In the genomic region with DNA sequence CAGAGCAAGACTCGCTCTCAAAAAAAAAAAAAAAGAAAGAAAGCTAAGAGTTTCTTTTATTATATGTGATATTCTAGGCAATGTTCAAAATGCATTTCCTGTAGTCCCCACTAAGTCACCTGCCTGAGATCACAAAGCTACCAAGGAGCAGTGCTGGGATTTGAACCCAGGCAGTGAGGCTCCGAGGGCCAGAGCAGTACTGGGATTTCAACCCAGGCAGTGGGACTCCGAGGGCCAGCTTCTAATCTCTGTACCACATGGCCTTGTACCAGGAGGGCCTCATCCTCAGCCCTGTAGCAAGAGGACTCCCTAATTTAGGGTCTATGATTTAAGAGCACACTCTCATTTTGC, we compare ENCODE assay signal across 8 cellular contexts. TPM values are rescaled to one million over a fixed set of nuclear protein-coding genes. Genes with fewer than 3 reads are reported as not detected.
DNase-seq lines count a peak whose midpoint lies in the region; ATAC-seq, FAIRE-seq and TF ChIP-seq lines count a peak whose summit lies in the region.

No MANE protein-coding gene starts in this region.

- peak overlapping the region; percentile 72 to 99; a peak in 2 of 4 replicates for H3K4me2 ChIP-seq in H1 (ENCODE audit: insufficient read depth in 1 of 2, low read depth in 2 of 2, low read length in 2 of 2)

- H3K18ac ChIP-seq in H1 (ENCODE audit: extremely low read depth, low read length) = peak overlapping the region; percentile 100

- H3K36me3 ChIP-seq in A673 (ENCODE audit: insufficient read depth, low read length, poor library complexity, severe bottlenecking) (no peaks in the 10 kb centered on the region), Panc1 (ENCODE audit: control insufficient read depth, insufficient read depth, low read length) (no peaks in the 10 kb centered on the region), H1 (ENCODE audit: control insufficient read depth in 2 of 4, insufficient read depth in 4 of 4, low read length in 3 of 4) (peaks cover 0 to 2% (median 0%) of the 10 kb centered on the region in 4 experiments; a peak in 2 of 8 replicates)

- H4K5ac ChIP-seq in H1 (ENCODE audit: insufficient read length, low read depth, low read length) = peak overlapping the region; percentile 90

- H3K27ac ChIP-seq in A673 (ENCODE audit: low read depth, low read length, poor library complexity, severe bottlenecking) = peak overlapping the region; percentile 87
- peak overlapping the region; percentile 99 for H3K27ac ChIP-seq in Panc1 (ENCODE audit: low read length)
- peak overlapping the region; percentile 97 for H3K27ac ChIP-seq in H1 (ENCODE audit: low read depth, low read length)

- peak overlapping the region; percentile 56 for H3K56ac ChIP-seq in H1 (replicated peaks; ENCODE audit: insufficient read length, low read depth, low read length)

- H3K79me2 ChIP-seq in H1 (ENCODE audit: control insufficient read depth in 1 of 2, insufficient read depth in 2 of 2, low read length in 2 of 2) = peaks cover 20 to 74% of the 10 kb centered on the region in 2 experiments

- H3K4me3 Mint-ChIP-seq in neural crest cell = no peak overlapping the region

- no peak for ATAC-seq in Panc1
- no peak for ATAC-seq in GM19328 (IDR thresholded peaks at IDR 0.05; ENCODE audit: unreplicated experiment)
- no peak for ATAC-seq in HG03095 (IDR thresholded peaks at IDR 0.05; ENCODE audit: unreplicated experiment)

- TF ChIP-seq EP300 in H1 (IDR thresholded peaks at IDR 0.05; ENCODE audit: borderline replicate concordance in 1 of 2, low read depth in 2 of 2, low read length in 2 of 2) = no peak

- peak overlapping the region; percentile 64 for H3K27ac Mint-ChIP-seq in neural crest cell (ENCODE audit: unreplicated experiment)

- 0 out of 2 replicates have a peak overlapping the region, but pooled peaks have one; percentile 54 for H4K8ac ChIP-seq in H1 (ENCODE audit: extremely low read depth, insufficient read depth, low read length)

- CTCF ChIA-PET in A673 (lab: Charles Lee) = interaction anchor here (0.6 kb wide), 1 partner anchor 142 kb away, joined by 3 read pairs; no protein-coding TSS in a partner anchor
- CTCF ChIA-PET in Panc1 (lab: Charles Lee) = interaction anchor here (0.6 to 1.4 kb wide), 3 partner anchors 67 to 187 kb away, joined by 3 to 7 read pairs (median 6); no protein-coding TSS in a partner anchor
- CTCF ChIA-PET in H1 (lab: Charles Lee; ENCODE audit: partially characterized antibody) = interaction anchor here (0.8 to 2.6 kb wide), 12 partner anchors 12 to 67 kb away, joined by 3 to 11 read pairs (median 4); a partner anchor contains a TSS
- CTCF ChIA-PET in GM10248 (lab: Yijun Ruan, JAX) = interaction anchor here (0.8 to 3.2 kb wide), 6 partner anchors 13 to 304 kb away, joined by 3 to 14 read pairs (median 4); no protein-coding TSS in a partner anchor

- H3K4me1 ChIP-seq in A673 (ENCODE audit: insufficient read depth, low read length, poor library complexity, severe bottlenecking) (peaks cover 54% of the 10 kb centered on the region), Panc1 (ENCODE audit: control insufficient read depth, insufficient read depth, low read length) (peaks cover 78% of the 10 kb centered on the region), H1 (replicated peaks in 1 of 4; ENCODE audit: control insufficient read depth in 3 of 4, insufficient read depth in 4 of 4, low read length in 3 of 4) (peaks cover 47 to 66% (median 54%) of the 10 kb centered on the region in 4 experiments)

- DNase-seq in A673 (ENCODE audit: low spot score) = no peak
- no peak for DNase-seq in Panc1 (ENCODE audit: low read depth, low spot score)
- no peak for DNase-seq in H1 (ENCODE audit: low read depth in 1 of 2, low spot score in 2 of 2)
- DNase-seq in neural crest cell (ENCODE audit: low read depth, low spot score) = no peak
- no peak for DNase-seq in SKM-1 treated with dmso at 0.1 percent for 144 hours (lab: John Stamatoyannopoulos, UW; ENCODE audit: unreplicated experiment)
- no peak for DNase-seq in GM10248 (ENCODE audit: extremely low spot score)

- WGBS in H1 (ENCODE audit: extremely low coverage in 1 of 2, insufficient coverage in 1 of 2, insufficient read length in 1 of 2, insufficient replicate concordance in 2 of 2, low coverage in 1 of 2, low lambda C conversion rate in 2 of 2, missing lambda C conversion rate in 1 of 2), 2 experiments = 73% methylated on average over 2 of the region's 3 CpGs; no CpG with 5 or more reads in 1 of the 2 experiments

- H2BK15ac ChIP-seq in H1 (ENCODE audit: low read length) = no peak overlapping the region

- H3K14ac ChIP-seq in H1 (ENCODE audit: insufficient read length) = no peak overlapping the region

- peak overlapping the region; percentile 100 for H2BK12ac ChIP-seq in H1 (ENCODE audit: low read depth, low read length)

- H2BK20ac ChIP-seq in H1 (ENCODE audit: low read length) = peak overlapping the region; percentile 93; the same call in 1 of the 2 replicates

- H2BK120ac ChIP-seq in H1 (replicated peaks; ENCODE audit: low read depth, low read length) = peak overlapping the region; percentile 97

- peaks cover 5% of the 10 kb centered on the region; the same call in 1 of the 2 replicates for H3K79me1 ChIP-seq in H1 (ENCODE audit: low read depth, low read length)

- TF ChIP-seq RAD21 in H1 (IDR thresholded peaks at IDR 0.05 in 1 of 2, conservative IDR thresholded peaks at IDR 0.05 in 1 of 2; ENCODE audit: low read depth in 2 of 2, low read length in 2 of 2) = no peak

- TF ChIP-seq CTCF in A673 (conservative IDR thresholded peaks at IDR 0.05; ENCODE audit: low read depth, low read length) (no peak), Panc1 (IDR thresholded peaks at IDR 0.05) (no peak), H1 (IDR thresholded peaks at IDR 0.05; ENCODE audit: control extremely low read depth in 1 of 3, insufficient read depth in 1 of 3, low read depth in 1 of 3, low read length in 3 of 3) (no peak), neural crest cell (conservative IDR thresholded peaks at IDR 0.05) (no peak), GM10248 (IDR thresholded peaks at IDR 0.05; ENCODE audit: control extremely low read depth, extremely low read depth, low read depth, missing control alignments) (no peak)

- H3K9me3 Mint-ChIP-seq in neural crest cell = no peaks in the 10 kb centered on the region

- H3K4me3 ChIP-seq in A673 (ENCODE audit: low read depth, low read length, poor library complexity, severe bottlenecking) (no peak overlapping the region), Panc1 (ENCODE audit: low read depth in 2 of 2, low read length in 2 of 2) (no peak overlapping the region), H1 (ENCODE audit: extremely low read depth in 1 of 4, insufficient read depth in 2 of 4, low read depth in 3 of 4, low read length in 4 of 4) (peak overlapping the region in 1 of 4 experiments; percentile 58; a peak in 1 of 8 replicates)

- peak overlapping the region; percentile 100 for H3K4ac ChIP-seq in H1 (replicated peaks; ENCODE audit: insufficient read length, low read depth, low read length)

- intact Hi-C loops in A673 (cut with micrococcal nuclease; ENCODE audit: unreplicated experiment) = loop anchor here (5.0 kb wide), 1 partner anchor 41 kb away; a partner anchor contains a TSS
- intact Hi-C loops in Panc1 (cut with micrococcal nuclease; ENCODE audit: unreplicated experiment) = no loop called here

- H4K91ac ChIP-seq in H1 (replicated peaks; ENCODE audit: insufficient read length, low read length) = peak overlapping the region; percentile 100

- peaks cover 82% of the 10 kb centered on the region for H3K4me1 Mint-ChIP-seq in neural crest cell

- in situ Hi-C loops in Panc1 (cut with HindIII; ENCODE audit: low pct_unique_long_range_greater_than_20kb, low sequenced_read_pairs) = no loop called here

- H4K20me1 ChIP-seq in H1 (replicated peaks in 1 of 2; ENCODE audit: control insufficient read depth in 1 of 2, insufficient read depth in 2 of 2, low read length in 2 of 2) = peaks cover 0 to 3% of the 10 kb centered on the region in 2 experiments

- POLR2A ChIA-PET in A673 (lab: Charles Lee; ENCODE audit: low non-redundant PET) (interaction anchor here (0.6 kb wide), 2 partner anchors 10 to 68 kb away, joined by 3 to 11 read pairs; no protein-coding TSS in a partner anchor), Panc1 (lab: Charles Lee) (interaction anchor here (0.7 to 1.0 kb wide), 3 partner anchors 11 to 42 kb away, joined by 3 to 9 read pairs (median 4); no protein-coding TSS in a partner anchor), H1 (lab: Charles Lee; ENCODE audit: partially characterized antibody) (interaction anchor here (1.1 to 31.3 kb wide), 7 partner anchors 11 to 67 kb away, joined by 4 to 1191 read pairs (median 71); a partner anchor contains a TSS), GM10248 (lab: Yijun Ruan, JAX) (no interaction called here)

- TF ChIP-seq POLR2A in H1 (IDR thresholded peaks at IDR 0.05; ENCODE audit: control extremely low read depth in 1 of 2, low read depth in 2 of 2, low read length in 2 of 2) = no peak

- H2AFZ ChIP-seq in H1 (ENCODE audit: low read length) = no peak overlapping the region

- H3K27me3 ChIP-seq in A673 (replicated peaks; ENCODE audit: insufficient read depth, low read depth, low read length, poor library complexity) (no peaks in the 10 kb centered on the region), Panc1 (ENCODE audit: control insufficient read depth, insufficient read depth, low read length) (no peaks in the 10 kb centered on the region), H1 (replicated peaks in 1 of 4; ENCODE audit: control insufficient read depth in 3 of 4, extremely low read depth in 1 of 4, insufficient read depth in 3 of 4, low read length in 3 of 4) (no peaks in the 10 kb centered on the region)

- H3K36me3 Mint-ChIP-seq in neural crest cell (ENCODE audit: low read depth) = peaks cover 4% of the 10 kb centered on the region

- no peak overlapping the region for H3K23ac ChIP-seq in H1 (ENCODE audit: insufficient read length)

- H2BK5ac ChIP-seq in H1 (ENCODE audit: low read depth, low read length) = peak overlapping the region; percentile 100

- peak overlapping the region; percentile 100 for H2AK5ac ChIP-seq in H1 (ENCODE audit: low read depth, low read length)

- no peaks in the 10 kb centered on the region for H3K9me3 ChIP-seq in A673 (ENCODE audit: low read depth, low read length, poor library complexity, severe bottlenecking)
- no peaks in the 10 kb centered on the region for H3K9me3 ChIP-seq in Panc1 (ENCODE audit: control insufficient read depth, insufficient read depth, low read depth, low read length)
- H3K9me3 ChIP-seq in H1 (ENCODE audit: insufficient read depth in 2 of 2, low read depth in 1 of 2, low read length in 1 of 2) = no peaks in the 10 kb centered on the region

- BruUV-seq in A673 (replicated peaks; lab: Mats Ljungman, UMichigan) (TSS peak; percentile 14), Panc1 (replicated peaks; lab: Mats Ljungman, UMichigan) (no TSS peak)

- H3K23me2 ChIP-seq in H1 (ENCODE audit: low read depth, low read length) = peaks cover 12% of the 10 kb centered on the region

- FAIRE-seq in H1 (lab: Jason Lieb, UNC) = no peak

- H3K27me3 Mint-ChIP-seq in neural crest cell (ENCODE audit: low read depth) = no peaks in the 10 kb centered on the region

- peak overlapping the region in 2 of 4 experiments; percentile 34 to 91; a peak in 5 of 7 replicates for H3K9ac ChIP-seq in H1 (replicated peaks in 1 of 4; ENCODE audit: extremely low read depth in 1 of 4, low read depth in 3 of 4, low read length in 3 of 4)

RNA-seq across cellular contexts. Expression of a gene that starts 39.7 kb away (rescaled TPM):
- total RNA-seq in A673 (2021) (31.3 and 35.2 TPM in 2 replicates), Panc1 (2021; ENCODE audit: unreplicated experiment) (50.7 TPM), neural crest cell (86.0 and 92.1 TPM in 2 replicates)
- 26.6 TPM for polyA plus RNA-seq in Panc1 (2012; ENCODE audit: insufficient read length)
- total RNA-seq in H1 (2021; fragmentation: NEBNext Ultra II Directional; extraction: Animal tissue kit (Norgen Biotek cat#: 25700)) = 163 TPM in 2 replicates
- 50.5 and 58.5 TPM in 2 replicates for polyA plus RNA-seq in H1 (2011; rRNA removed)
- polyA plus RNA-seq in H1 (2011; cell fraction: cytosol; rRNA removed) = 66.1 TPM
- 123 TPM for polyA plus RNA-seq in H1 (2011; cell fraction: nucleus; rRNA removed)
- 71.7 to 113 TPM (median 77.5 TPM) in 4 replicates for polyA plus RNA-seq in H1 (2012, experiment 1 of 2)
- 9.8 TPM for polyA plus RNA-seq in H1 (2012, experiment 2 of 2)
- 70.7 TPM for polyA plus RNA-seq in H1 (2013, experiment 1 of 2)
- 69.6 TPM for polyA plus RNA-seq in H1 (2013, experiment 2 of 2)
- 67.9 and 102 TPM in 2 replicates for polyA minus RNA-seq in H1 (2011; rRNA and poly(A)+ RNA removed)
- 53.2 TPM for polyA minus RNA-seq in H1 (2011; cell fraction: cytosol; rRNA and poly(A)+ RNA removed)
- 91.2 TPM for polyA minus RNA-seq in H1 (2011; cell fraction: nucleus; rRNA and poly(A)+ RNA removed)
